Comparison of ENCODE assay signal across 24 cellular contexts in the genomic region with DNA sequence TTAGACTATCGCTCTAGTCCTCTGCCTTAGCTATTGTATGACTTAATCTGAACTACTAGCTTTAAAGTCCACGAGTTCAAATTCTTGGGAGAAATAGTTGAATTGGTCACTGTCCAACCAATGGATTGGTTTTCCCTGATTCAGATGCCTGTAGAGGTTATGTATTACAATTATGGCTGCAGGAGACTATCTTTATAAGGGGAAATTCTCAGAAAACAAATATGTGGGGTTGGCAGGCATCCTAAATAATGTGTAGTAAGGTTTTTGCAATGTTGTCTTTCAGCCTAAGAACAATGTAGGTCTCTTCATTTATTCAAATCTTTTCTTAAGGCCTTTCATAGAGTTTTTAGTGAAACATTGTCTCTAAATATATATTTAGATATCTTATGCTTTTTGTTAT. TPM values are rescaled to one million over a fixed set of nuclear protein-coding genes. Genes with fewer than 3 reads are reported as not detected.
"Had no signal": no experiment of that assay in that cellular context is flagged by ENCODE, and none has a peak within 500 bp of the region (broad histone marks: within the 10 kb centered on the region; RNA-seq: fewer than 3 reads in every experiment).

No MANE protein-coding gene starts in this region.

- H3K27me3 Mint-ChIP-seq: activated naive CD4-positive, alpha-beta T cell treated with anti-CD3 and anti-CD28 coated beads, Interleukin-2, amount 10 ng/mL, durations not matched to agents 7 days and 5 days; progenitor cell of endocrine pancreas had no signal

- H3K9me3 Mint-ChIP-seq: activated naive CD4-positive, alpha-beta T cell treated with anti-CD3 and anti-CD28 coated beads, Interleukin-2, amount 10 ng/mL, durations not matched to agents 7 days and 5 days had no signal

- H3K36me3 ChIP-seq: ascending aorta, colonic mucosa, tibial nerve had no signal

- DNase-seq: activated CD4-positive, alpha-beta T cell treated with anti-CD3 and anti-CD28 coated beads for 1 hour; activated CD8-positive, alpha-beta memory T cell treated with anti-CD3 and anti-CD28 coated beads for 24 hours; activated CD8-positive, alpha-beta memory T cell treated with anti-CD3 and anti-CD28 coated beads, Interleukin-2, amount 50 U/mL, for 48 hours; activated effector memory CD4-positive, alpha-beta T cell treated with Interleukin-2 at 50 U/mL for 16 hours; activated naive CD4-positive, alpha-beta T cell treated with anti-CD3 and anti-CD28 coated beads, Interleukin-2, amount 10 ng/mL, durations not matched to agents 7 days and 5 days; activated naive CD8-positive, alpha-beta T cell treated with anti-CD3 and anti-CD28 coated beads, Interleukin-2, amount 50 U/mL, for 24 hours; activated T-cell treated with anti-CD3 and anti-CD28 coated beads, Interleukin-2, amount 50 U/mL, for 48 hours; central memory CD4-positive, alpha-beta T cell; colonic mucosa; erythroblast; foreskin fibroblast; hypothalamus; occipital lobe; stimulated activated CD4-positive, alpha-beta T cell treated with anti-CD3 and anti-CD28 coated beads, Interleukin-12 subunit alpha, Interleukin-12 subunit beta, amount 100 ng/mL, for 4 hours; stimulated activated CD4-positive, alpha-beta T cell treated with anti-CD3 and anti-CD28 coated beads, Interleukin-1b, Interleukin-23, amount 100 ng/mL, for 48 hours; stimulated activated naive CD4-positive, alpha-beta T cell treated with Interleukin-2 at 50 U/mL for 16 hours had no signal

- FAIRE-seq: endometrium, keratinocyte, urothelium cell line had no signal

- H3K4me3 ChIP-seq: ascending aorta, colonic mucosa, tibial nerve had no signal

- H3K9me3 ChIP-seq: ascending aorta, colonic mucosa had no signal

- ATAC-seq: activated naive CD8-positive, alpha-beta T cell treated with anti-CD3 and anti-CD28 coated beads, Interleukin-2, amount 50 U/mL, for 24 hours; left lobe of liver had no signal

- H3K27ac ChIP-seq: ascending aorta, colonic mucosa, tibial nerve had no signal

- H3K4me3 Mint-ChIP-seq: activated naive CD4-positive, alpha-beta T cell treated with anti-CD3 and anti-CD28 coated beads, Interleukin-2, amount 10 ng/mL, durations not matched to agents 7 days and 5 days; activated naive CD8-positive, alpha-beta T cell treated with anti-CD3 and anti-CD28 coated beads, Interleukin-2, amount 50 U/mL, for 24 hours had no signal

- H3K27ac Mint-ChIP-seq: activated naive CD4-positive, alpha-beta T cell treated with anti-CD3 and anti-CD28 coated beads, Interleukin-2, amount 10 ng/mL, durations not matched to agents 7 days and 5 days; activated naive CD8-positive, alpha-beta T cell treated with anti-CD3 and anti-CD28 coated beads, Interleukin-2, amount 50 U/mL, for 24 hours; progenitor cell of endocrine pancreas had no signal

- H3K4me1 ChIP-seq: ascending aorta, colonic mucosa, tibial nerve had no signal

- H3K36me3 Mint-ChIP-seq: activated naive CD4-positive, alpha-beta T cell treated with anti-CD3 and anti-CD28 coated beads, Interleukin-2, amount 10 ng/mL, durations not matched to agents 7 days and 5 days had no signal

- H3K27me3 ChIP-seq: ascending aorta, colonic mucosa, tibial nerve had no signal

- H3K4me1 Mint-ChIP-seq: activated naive CD4-positive, alpha-beta T cell treated with anti-CD3 and anti-CD28 coated beads, Interleukin-2, amount 10 ng/mL, durations not matched to agents 7 days and 5 days; activated naive CD8-positive, alpha-beta T cell treated with anti-CD3 and anti-CD28 coated beads, Interleukin-2, amount 50 U/mL, for 24 hours had no signal

RNA-seq across cellular contexts. Expression of a gene that starts 26.9 kb away (rescaled TPM):
- total RNA-seq: ascending aorta had no signal
- polyA plus RNA-seq: neural cell had no signal
